ENCODE assay signal across 22 cellular contexts in the genomic region with DNA sequence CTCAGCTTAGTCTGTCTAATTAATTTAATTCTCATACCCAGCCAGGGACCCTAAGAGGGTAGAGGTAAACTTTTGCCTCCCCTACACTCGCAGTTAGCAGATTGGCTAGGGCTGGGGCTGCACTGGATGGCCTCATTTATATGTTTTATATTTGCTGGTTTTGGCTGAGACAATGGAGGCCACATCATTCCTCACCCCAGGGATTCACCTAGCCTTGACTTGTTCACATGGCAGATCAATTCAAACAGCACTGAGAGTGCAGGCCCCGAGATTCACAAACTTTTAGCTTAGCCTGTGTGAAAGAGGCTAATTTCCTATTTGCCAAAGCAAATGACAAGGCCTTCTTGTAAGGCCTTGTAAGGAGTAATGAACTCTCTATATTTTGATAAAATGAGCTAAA.
"Had no signal": no experiment of that assay in that cellular context is flagged by ENCODE, and none has a peak within 500 bp of the region (broad histone marks: within the 10 kb centered on the region; RNA-seq: fewer than 3 reads in every experiment).

No MANE protein-coding gene starts in this region.

- ATAC-seq: esophagus mucosa; heart left ventricle; left cardiac atrium; psoas muscle; right lobe of liver; stimulated activated naive B cell treated with anti-CD40 and anti-IgM and Interleukin-4, amounts not matched to agents 10 μg/mL and 1 μg/mL and 100 μg/mL, for 72 hours; stimulated activated naive CD8-positive, alpha-beta T cell treated with anti-CD3 and anti-CD28 coated beads, Interleukin-15, amount 100 ng/mL, for 72 hours had no signal

- H3K9me3 Mint-ChIP-seq: stimulated activated naive CD8-positive, alpha-beta T cell treated with anti-CD3 and anti-CD28 coated beads, Interleukin-15, amount 100 ng/mL, for 72 hours had no signal

- H3K27me3 ChIP-seq: dorsolateral prefrontal cortex, heart left ventricle, neutrophil, right lobe of liver, transverse colon had no signal

- H3K4me1 ChIP-seq: heart left ventricle, left ventricle myocardium inferior, psoas muscle, right lobe of liver, transverse colon had no signal

- H3K27me3 Mint-ChIP-seq: naive B cell; stimulated activated naive B cell treated with anti-CD40 and anti-IgM and Interleukin-4, amounts not matched to agents 10 μg/mL and 1 μg/mL and 100 μg/mL, for 72 hours; stimulated activated naive CD8-positive, alpha-beta T cell treated with anti-CD3 and anti-CD28 coated beads, Interleukin-15, amount 100 ng/mL, for 72 hours had no signal

- H3K9me3 ChIP-seq: neutrophil, psoas muscle, right lobe of liver, thoracic aorta, transverse colon had no signal

- H3K36me3 ChIP-seq: heart left ventricle, left ventricle myocardium inferior, neutrophil, right lobe of liver, thoracic aorta, transverse colon had no signal

- H3K4me3 Mint-ChIP-seq: naive B cell; nephron; stimulated activated naive B cell treated with anti-CD40 and anti-IgM and Interleukin-4, amounts not matched to agents 10 μg/mL and 1 μg/mL and 100 μg/mL, for 72 hours; stimulated activated naive CD8-positive, alpha-beta T cell treated with anti-CD3 and anti-CD28 coated beads, Interleukin-15, amount 100 ng/mL, for 72 hours had no signal

- H3K4me3 ChIP-seq: dorsolateral prefrontal cortex, heart left ventricle, left ventricle myocardium inferior, lung, psoas muscle, right lobe of liver, thoracic aorta, transverse colon had no signal

- H3K27ac Mint-ChIP-seq: naive B cell; stimulated activated naive B cell treated with anti-CD40 and anti-IgM and Interleukin-4, amounts not matched to agents 10 μg/mL and 1 μg/mL and 100 μg/mL, for 72 hours; stimulated activated naive CD8-positive, alpha-beta T cell treated with anti-CD3 and anti-CD28 coated beads, Interleukin-15, amount 100 ng/mL, for 72 hours had no signal

- H3K27ac ChIP-seq: dorsolateral prefrontal cortex, heart left ventricle, left ventricle myocardium inferior, neutrophil, psoas muscle, right lobe of liver, thoracic aorta, transverse colon had no signal

- H3K36me3 Mint-ChIP-seq: naive B cell; stimulated activated naive B cell treated with anti-CD40 and anti-IgM and Interleukin-4, amounts not matched to agents 10 μg/mL and 1 μg/mL and 100 μg/mL, for 72 hours had no signal

- DNase-seq: cortex of kidney; dorsolateral prefrontal cortex; effector CD8-positive, alpha-beta T cell; heart left ventricle; hypothalamus; kidney; left cardiac atrium; left ventricle myocardium inferior; mesenchymal stem cell; naive B cell; psoas muscle; retina; right lobe of liver; stimulated activated CD4-positive, alpha-beta T cell treated with anti-CD3 and anti-CD28 coated beads, Interleukin-4, amount 100 ng/mL, for 24 hours; stimulated activated naive B cell treated with anti-CD40 and anti-IgM and Interleukin-4, amounts not matched to agents 10 μg/mL and 1 μg/mL and 100 μg/mL, for 72 hours; stimulated activated naive CD8-positive, alpha-beta T cell treated with anti-CD3 and anti-CD28 coated beads, Interleukin-15, amount 100 ng/mL, for 72 hours; transverse colon had no signal

- H3K4me1 Mint-ChIP-seq: naive B cell; nephron; stimulated activated naive B cell treated with anti-CD40 and anti-IgM and Interleukin-4, amounts not matched to agents 10 μg/mL and 1 μg/mL and 100 μg/mL, for 72 hours; stimulated activated naive CD8-positive, alpha-beta T cell treated with anti-CD3 and anti-CD28 coated beads, Interleukin-15, amount 100 ng/mL, for 72 hours had no signal
